Comparison of ENCODE assay signal across 8 cellular contexts in genomic region chr5:140261403-140262171, GRCh38. TPM values are rescaled to one million over a fixed set of nuclear protein-coding genes. Genes with fewer than 3 reads are reported as not detected.
DNase-seq lines count a peak whose midpoint lies in the region; ATAC-seq, FAIRE-seq and TF ChIP-seq lines count a peak whose summit lies in the region.

No MANE protein-coding gene starts in this region.

- H3K9me3 Mint-ChIP-seq in effector memory CD8-positive, alpha-beta T cell = no peaks in the 10 kb centered on the region

- no peak overlapping the region for H2BK5ac ChIP-seq in mesendoderm (ENCODE audit: low read length)

- intact Hi-C loops in uterus (cut with DNase I; ENCODE audit: low total_unique reads) = no loop called here

- H3K27me3 ChIP-seq in RWPE2 (ENCODE audit: insufficient read depth, poor library complexity, severe bottlenecking) = no peaks in the 10 kb centered on the region
- no peaks in the 10 kb centered on the region for H3K27me3 ChIP-seq in mesendoderm (ENCODE audit: insufficient read depth, low read length, poor library complexity)
- no peaks in the 10 kb centered on the region for H3K27me3 ChIP-seq in uterus
- H3K27me3 ChIP-seq in WERI-Rb-1 (ENCODE audit: insufficient read depth, low read depth, severe bottlenecking) = no peaks in the 10 kb centered on the region

- ATAC-seq in A549 (peak; percentile 98), RWPE2 (ENCODE audit: low read depth) (peak; percentile 90), GM18907 (IDR thresholded peaks at IDR 0.05; ENCODE audit: unreplicated experiment) (no peak)
- ATAC-seq in effector memory CD8-positive, alpha-beta T cell (replicated peaks) = peak; percentile 75

- H3K27ac Mint-ChIP-seq in effector memory CD8-positive, alpha-beta T cell = peak overlapping the region in 1 of 2 donors; percentile 72

- H3K23ac ChIP-seq in mesendoderm (ENCODE audit: low read length) = no peak overlapping the region

- no peak overlapping the region for H3K56ac ChIP-seq in mesendoderm (ENCODE audit: low read length)

- 9% methylated on average over 8 of the region's 8 CpGs for WGBS in A549 (ENCODE audit: missing lambda C conversion rate)
- WGBS in mesendoderm (ENCODE audit: extremely low coverage, insufficient coverage, low lambda C conversion rate) = no CpG with 5 or more reads among the region's 8 CpGs

- peaks cover 11% of the 10 kb centered on the region for H3K36me3 Mint-ChIP-seq in effector memory CD8-positive, alpha-beta T cell (ENCODE audit: insufficient read depth)

- H2AK5ac ChIP-seq in mesendoderm (ENCODE audit: low read length) = no peak overlapping the region

- H3K27ac ChIP-seq in A549 (peak overlapping the region; percentile 39 to 54; a peak in 2 of 6 replicates), RWPE2 (ENCODE audit: poor library complexity, severe bottlenecking) (peak overlapping the region; percentile 53), mesendoderm (ENCODE audit: low read depth, low read length) (no peak overlapping the region), uterus (peak overlapping the region; percentile 80 to 88), WERI-Rb-1 (no peak overlapping the region)

- H3K36me3 ChIP-seq in RWPE2 (ENCODE audit: low read depth) (peaks cover 25% of the 10 kb centered on the region), mesendoderm (ENCODE audit: control insufficient read depth, insufficient read depth, low read length) (no peaks in the 10 kb centered on the region), uterus (no peaks in the 10 kb centered on the region), WERI-Rb-1 (peaks cover 7% of the 10 kb centered on the region)

- H2BK120ac ChIP-seq in mesendoderm (ENCODE audit: low read depth, low read length) = no peak overlapping the region

- peak; percentile 51 for FAIRE-seq in A549 (lab: Jason Lieb, UNC)

- H3K4me2 ChIP-seq in A549 (peak overlapping the region; percentile 91), mesendoderm (ENCODE audit: low read length) (no peak overlapping the region)

- H3K18ac ChIP-seq in mesendoderm (ENCODE audit: low read length) = no peak overlapping the region

- POLR2A ChIA-PET in A549 (lab: Yijun Ruan, JAX) = interaction anchor here (0.7 to 2.2 kb wide), 5 partner anchors 9 to 386 kb away, joined by 3 to 21 read pairs (median 4); partner anchors contain the start of genes HBEGF, IK, NDUFA2 and PFDN1

- H3K9ac ChIP-seq in mesendoderm (ENCODE audit: low read length) = no peak overlapping the region

- peaks cover 28 to 35% of the 10 kb centered on the region in 2 donors for H3K4me1 Mint-ChIP-seq in effector memory CD8-positive, alpha-beta T cell (ENCODE audit: low read depth in 2 of 2)

- peak overlapping the region; percentile 26 for H3K4me3 ChIP-seq in A549
- no peak overlapping the region for H3K4me3 ChIP-seq in RWPE2 (ENCODE audit: severe bottlenecking)
- no peak overlapping the region for H3K4me3 ChIP-seq in mesendoderm (ENCODE audit: low read length)
- peak overlapping the region in 1 of 2 donors; percentile 13 for H3K4me3 ChIP-seq in uterus
- no peak overlapping the region for H3K4me3 ChIP-seq in WERI-Rb-1 (ENCODE audit: low read depth, low read length)

- H3K9me3 ChIP-seq in A549 (peaks cover 3% of the 10 kb centered on the region; the same call in 1 of the 3 replicates), RWPE2 (ENCODE audit: severe bottlenecking) (no peaks in the 10 kb centered on the region), uterus (no peaks in the 10 kb centered on the region), WERI-Rb-1 (ENCODE audit: severe bottlenecking) (no peaks in the 10 kb centered on the region)

- TF ChIP-seq POLR2A in A549 (IDR thresholded peaks at IDR 0.05; ENCODE audit: low read length) (no peak), uterus (IDR thresholded peaks at IDR 0.05) (no peak)

- H3K4me1 ChIP-seq in A549 (peaks cover 17% of the 10 kb centered on the region), RWPE2 (ENCODE audit: insufficient read depth, poor library complexity, severe bottlenecking) (peaks cover 48% of the 10 kb centered on the region), mesendoderm (ENCODE audit: control insufficient read depth, low read depth, low read length) (peaks cover 11% of the 10 kb centered on the region), uterus (peaks cover 0 to 5% of the 10 kb centered on the region in 2 donors)

- no peak overlapping the region for H2BK15ac ChIP-seq in mesendoderm (replicated peaks; ENCODE audit: low read depth)

- CTCF ChIA-PET in A549 (lab: Yijun Ruan, JAX) = interaction anchor here (1.0 to 42.9 kb wide), 10 partner anchors 10 to 91 kb away, joined by 3 to 1613 read pairs (median 4); partner anchors contain the start of genes HBEGF, PFDN1 and SLC4A9

- H3K4me3 Mint-ChIP-seq in effector memory CD8-positive, alpha-beta T cell = no peak overlapping the region

- TF ChIP-seq CTCF in A549 (IDR thresholded peaks at IDR 0.05) = no peak
- peak; percentile 35 for TF ChIP-seq CTCF in RWPE2 (IDR thresholded peaks at IDR 0.05; ENCODE audit: poor library complexity, severe bottlenecking)
- peak in 1 of 4 experiments; percentile 22 for TF ChIP-seq CTCF in uterus (IDR thresholded peaks at IDR 0.05)
- no peak for TF ChIP-seq CTCF in WERI-Rb-1 (IDR thresholded peaks at IDR 0.05; ENCODE audit: low read depth, low read length)

- H3K4ac ChIP-seq in mesendoderm (ENCODE audit: low read depth, low read length) = no peak overlapping the region

- peaks cover 13% of the 10 kb centered on the region for H3K79me2 ChIP-seq in mesendoderm (ENCODE audit: control insufficient read depth, insufficient read depth, low read length)

- H3K27me3 Mint-ChIP-seq in effector memory CD8-positive, alpha-beta T cell = no peaks in the 10 kb centered on the region

- peaks cover 14% of the 10 kb centered on the region for H3K79me1 ChIP-seq in mesendoderm (ENCODE audit: low read length)

- no peak for TF ChIP-seq EP300 in A549 (IDR thresholded peaks at IDR 0.05)

- peak; percentile 83 to 93 for DNase-seq in A549 (ENCODE audit: low read depth in 1 of 2, low spot score in 1 of 2)
- DNase-seq in H4 (ENCODE audit: low spot score) = peak; percentile 79
- DNase-seq in RWPE2 (ENCODE audit: low spot score) = peak; percentile 86
- DNase-seq in effector memory CD8-positive, alpha-beta T cell = peak in 1 of 3 experiments; percentile 8
- peak; percentile 73 for DNase-seq in mesendoderm
- DNase-seq in uterus = peak; percentile 61 to 87
- DNase-seq in WERI-Rb-1 = no peak

- H4K8ac ChIP-seq in mesendoderm (ENCODE audit: low read depth, low read length) = no peak overlapping the region

- 0 out of 5 replicates have a peak, but pooled peaks have one; percentile 2 to 20 for TF ChIP-seq RAD21 in A549 (conservative IDR thresholded peaks at IDR 0.05 in 1 of 2, IDR thresholded peaks at IDR 0.05 in 1 of 2)

- H4K5ac ChIP-seq in mesendoderm (ENCODE audit: low read length) = no peak overlapping the region

TF ChIP-seq in A549, 52 proteins besides CTCF, POLR2A, EP300 and RAD21 (continues in another document):
- peak; percentile 34 for TF ChIP-seq ZFP36 (IDR thresholded peaks at IDR 0.05; ENCODE audit: borderline replicate concordance, partially characterized antibody)
- TF ChIP-seq POLR2AphosphoS2 (conservative IDR thresholded peaks at IDR 0.05; ENCODE audit: low read length) = no peak
- no peak for TF ChIP-seq MYC (IDR thresholded peaks at IDR 0.05; ENCODE audit: borderline replicate concordance, low read length)
- no peak for TF ChIP-seq ESRRA (IDR thresholded peaks at IDR 0.05; ENCODE audit: borderline replicate concordance, low read length)
- no peak for TF ChIP-seq E2F6 (IDR thresholded peaks at IDR 0.05; ENCODE audit: borderline replicate concordance, low read depth)
- no peak for TF ChIP-seq ATOH8 (CRISPR knock-in tag; IDR thresholded peaks at IDR 0.05; ENCODE audit: low read depth)
- TF ChIP-seq MAX (IDR thresholded peaks at IDR 0.05) = no peak
- TF ChIP-seq SREBF2 (IDR thresholded peaks at IDR 0.05) = no peak
- no peak for TF ChIP-seq TP53 (CRISPR knock-in tag; IDR thresholded peaks at IDR 0.05)
- TF ChIP-seq MAFK (IDR thresholded peaks at IDR 0.05; ENCODE audit: partially characterized antibody) = peak; percentile 67
- TF ChIP-seq ZSCAN20 (CRISPR knock-in tag; IDR thresholded peaks at IDR 0.05) = no peak
- peak; percentile 98 for TF ChIP-seq ELK1 (IDR thresholded peaks at IDR 0.05; ENCODE audit: low read depth, low read length)
- TF ChIP-seq RNF2 (IDR thresholded peaks at IDR 0.05; ENCODE audit: borderline replicate concordance, low read depth) = no peak

RNA-seq across cellular contexts. Expression of gene PFDN1, which starts 41.3 kb away (rescaled TPM):
- polyA plus RNA-seq in A549 (2011; rRNA removed) (90.4 and 97.0 TPM in 2 replicates), A549 (2017; fragmentation: RNase III; extraction: RNeasy Plus Mini Kit Qiagen cat#74134 plus additional on column Dnase treatment) (201 to 239 TPM (median 226 TPM) in 3 replicates)
- 80.9 and 104 TPM in 2 replicates for polyA plus RNA-seq in A549 (2012; cell fraction: cytosol; rRNA removed)
- 51.2 and 56.7 TPM in 2 replicates for polyA plus RNA-seq in A549 (2012; cell fraction: nucleus; rRNA removed)
- 58.8 and 72.3 TPM in 2 replicates for polyA minus RNA-seq in A549 (2011; rRNA and poly(A)+ RNA removed)
- total RNA-seq in H4 (2014; rRNA removed; shearing (Covaris generic)) = 58.8 and 77.4 TPM in 2 replicates
- polyA plus RNA-seq in mesendoderm (2013, experiment 1 of 2) = 297 TPM
- 277 TPM for polyA plus RNA-seq in mesendoderm (2013, experiment 2 of 2)
- 100 to 1,000 TPM in 1 of 4 donors, 10 to 100 TPM in 3; 42.7 to 102 (median 70.9) TPM for total RNA-seq in uterus

Comparison
In these comparisons a context has a peak if more than half of its experiments do, and no peak if none do; other contexts are left out.
1. H3K27ac ChIP-seq: peak in A549 (2 of 2), RWPE2 (single experiment) and uterus (2 of 2); none in mesendoderm (single experiment) and WERI-Rb-1 (single experiment).